Comparison of ENCODE assay signal across 9 cellular contexts in genomic region chr3:111691293-111691909, GRCh38. TPM values are rescaled to one million over a fixed set of nuclear protein-coding genes. Genes with fewer than 3 reads are reported as not detected.
DNase-seq lines count a peak whose midpoint lies in the region; ATAC-seq, FAIRE-seq and TF ChIP-seq lines count a peak whose summit lies in the region.
"Had no signal": no experiment of that assay in that cellular context is flagged by ENCODE, and none has a peak within 500 bp of the region (broad histone marks: within the 10 kb centered on the region; RNA-seq: fewer than 3 reads in every experiment).

No MANE protein-coding gene starts in this region.

- TF ChIP-seq CTCF in GM12873 (IDR thresholded peaks at IDR 0.05; ENCODE audit: insufficient read depth, low read depth, low read length, missing control alignments) (peak; percentile 54), bronchial epithelial cell (IDR thresholded peaks at IDR 0.05; ENCODE audit: insufficient read depth, low read length, severe bottlenecking) (peak; percentile 59)

- no peak overlapping the region for H3K27ac Mint-ChIP-seq in stimulated activated naive CD8-positive, alpha-beta T cell treated with anti-CD3 and anti-CD28 coated beads, Interleukin-15, amount 100 ng/mL, for 72 hours
- H3K27ac Mint-ChIP-seq: dendritic cell treated with granulocyte-macrophage colony-stimulating factor and Interleukin-4, amounts not matched to agents 40 ng/mL and 50 ng/mL, for 4 days had no signal

- H3K4me1 Mint-ChIP-seq in stimulated activated naive CD8-positive, alpha-beta T cell treated with anti-CD3 and anti-CD28 coated beads, Interleukin-15, amount 100 ng/mL, for 72 hours = peaks cover 85% of the 10 kb centered on the region

- H3K9me3 Mint-ChIP-seq in stimulated activated naive CD8-positive, alpha-beta T cell treated with anti-CD3 and anti-CD28 coated beads, Interleukin-15, amount 100 ng/mL, for 72 hours = no peaks in the 10 kb centered on the region
- H3K9me3 Mint-ChIP-seq: dendritic cell treated with granulocyte-macrophage colony-stimulating factor and Interleukin-4, amounts not matched to agents 40 ng/mL and 50 ng/mL, for 4 days had no signal

- no peak overlapping the region for H3K4me3 ChIP-seq in bronchial epithelial cell (ENCODE audit: low read depth, low read length)

- FAIRE-seq in A204.1 (lab: Jason Lieb, UNC) = peak; percentile 74
- no peak for FAIRE-seq in bronchial epithelial cell (lab: Jason Lieb, UNC)

- H3K4me3 Mint-ChIP-seq in stimulated activated naive CD8-positive, alpha-beta T cell treated with anti-CD3 and anti-CD28 coated beads, Interleukin-15, amount 100 ng/mL, for 72 hours = no peak overlapping the region
- H3K4me3 Mint-ChIP-seq: dendritic cell treated with granulocyte-macrophage colony-stimulating factor and Interleukin-4, amounts not matched to agents 40 ng/mL and 50 ng/mL, for 4 days had no signal

- H3K27ac ChIP-seq in substantia nigra (ENCODE audit: low read depth, low read length, poor library complexity, severe bottlenecking) = no peak overlapping the region

- no peaks in the 10 kb centered on the region for H3K27me3 Mint-ChIP-seq in stimulated activated naive CD8-positive, alpha-beta T cell treated with anti-CD3 and anti-CD28 coated beads, Interleukin-15, amount 100 ng/mL, for 72 hours
- H3K27me3 Mint-ChIP-seq: dendritic cell treated with granulocyte-macrophage colony-stimulating factor and Interleukin-4, amounts not matched to agents 40 ng/mL and 50 ng/mL, for 4 days had no signal

- DNase-seq in NCI-H524 (lab: John Stamatoyannopoulos, UW) = peak; percentile 33 to 65
- DNase-seq in bronchial epithelial cell (ENCODE audit: low read depth) = peak; percentile 58
- DNase-seq in midbrain (lab: John Stamatoyannopoulos, UW) = peak; percentile 15
- no peak for DNase-seq in substantia nigra (lab: John Stamatoyannopoulos, UW)
- DNase-seq in stimulated activated naive CD8-positive, alpha-beta T cell treated with anti-CD3 and anti-CD28 coated beads, Interleukin-15, amount 100 ng/mL, for 72 hours = no peak

- no peak for ATAC-seq in GM18511 (IDR thresholded peaks at IDR 0.05; ENCODE audit: unreplicated experiment)
- no peak for ATAC-seq in stimulated activated naive CD8-positive, alpha-beta T cell treated with anti-CD3 and anti-CD28 coated beads, Interleukin-15, amount 100 ng/mL, for 72 hours

- H3K36me3 ChIP-seq in bronchial epithelial cell (ENCODE audit: control insufficient read depth, insufficient read depth, low read length) = no peaks in the 10 kb centered on the region

- no peaks in the 10 kb centered on the region for H3K27me3 ChIP-seq in bronchial epithelial cell (ENCODE audit: control insufficient read depth, insufficient read depth, low read length)

RNA-seq across cellular contexts. Expression of gene PLCXD2, which starts 16.9 kb away (rescaled TPM):
- 12.1 and 30.5 TPM in 2 replicates for total RNA-seq in bronchial epithelial cell

Comparison
In these comparisons a context has a peak if more than half of its experiments do, and no peak if none do; other contexts are left out.
1. DNase-seq: peak in NCI-H524 (2 of 2), bronchial epithelial cell (single experiment) and midbrain (single experiment); none in substantia nigra (0 of 49) and stimulated activated naive CD8-positive, alpha-beta T cell treated with anti-CD3 and anti-CD28 coated beads, Interleukin-15, amount 100 ng/mL, for 72 hours (0 of 2).